8 cellular contexts compared by ENCODE assay signal in the genomic region with DNA sequence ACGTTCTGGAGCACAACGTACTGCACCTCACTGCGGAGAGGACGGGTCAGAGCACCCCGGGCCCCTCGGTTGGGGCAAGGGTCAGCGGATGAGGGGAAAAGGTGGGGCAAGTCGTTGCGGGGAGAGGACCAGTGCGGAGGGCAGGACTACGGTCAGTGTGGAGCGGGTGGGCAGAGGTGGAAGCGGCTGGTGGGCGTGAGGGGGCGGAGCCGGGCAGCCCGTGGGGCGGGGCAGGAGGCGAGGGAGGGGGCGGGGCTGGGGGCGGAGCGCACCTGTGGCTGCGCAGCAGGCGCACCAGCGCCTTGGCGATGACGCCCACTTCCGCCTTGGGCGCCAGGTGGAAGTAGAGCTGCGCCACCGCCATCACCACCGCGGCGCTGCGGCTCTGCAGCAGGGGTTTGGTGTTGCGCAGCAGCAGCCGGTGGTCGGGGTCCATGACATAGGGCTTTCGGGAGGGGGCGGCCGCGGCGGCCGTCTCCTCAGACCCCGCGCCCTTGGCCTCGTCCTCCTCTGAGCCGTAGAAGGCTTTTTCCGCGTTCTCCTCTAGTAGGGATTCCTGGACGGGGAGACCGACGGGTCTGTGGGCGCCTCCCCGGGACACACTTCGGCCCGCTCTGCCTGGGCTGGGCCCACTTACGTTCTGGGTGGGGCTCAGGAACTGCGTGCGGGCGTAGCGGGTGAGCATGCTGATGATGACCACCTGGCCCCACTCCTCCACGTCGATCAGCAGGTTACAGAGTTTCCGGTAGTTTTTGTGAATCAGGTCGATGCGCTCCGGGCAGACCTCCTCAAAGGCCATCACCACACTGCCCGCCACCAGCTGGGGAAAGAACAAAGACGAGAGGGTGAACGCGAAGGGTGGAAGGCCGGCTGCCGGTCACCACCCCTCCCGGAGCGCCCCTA. TPM values are rescaled to one million over a fixed set of nuclear protein-coding genes. Genes with fewer than 3 reads are reported as not detected.
A peak's percentile ranks its signal among the peaks of the same experiment; 100 is the strongest.
DNase-seq lines count a peak whose midpoint lies in the region; ATAC-seq, FAIRE-seq and TF ChIP-seq lines count a peak whose summit lies in the region.

No MANE protein-coding gene starts in this region.

- no peak for TF ChIP-seq POLR2A in H54 (IDR thresholded peaks at IDR 0.05; ENCODE audit: low read depth, low read length)

- H3K9me3 Mint-ChIP-seq in MCF 10A (ENCODE audit: unreplicated experiment) (no peaks in the 10 kb centered on the region), naive B cell (peaks cover 0 to 6% (median 2%) of the 10 kb centered on the region in 7 donors)

- ATAC-seq in HG03460 (IDR thresholded peaks at IDR 0.05; ENCODE audit: unreplicated experiment) (peak; percentile 90), naive B cell (ENCODE audit: low read depth in 2 of 2) (peak; percentile 95 to 97)

- CTCF ChIA-PET in MCF 10A (lab: Yijun Ruan, JAX) = interaction anchor here (0.5 to 0.9 kb wide), 4 partner anchors 70 to 1414 kb away, joined by 3 to 4 read pairs (median 3); no protein-coding TSS in a partner anchor

- intact Hi-C loops in MCF 10A (cut with micrococcal nuclease) = loop anchor here (1.0 kb wide), 1 partner anchor 152 kb away; no protein-coding TSS in a partner anchor

- DNase-seq in NCI-H2029 (lab: John Stamatoyannopoulos, UW) (peak; percentile 70), NCI-H2029 treated with DMSO at 0.1 percent for 48 hours (lab: John Stamatoyannopoulos, UW) (no peak), T-helper 22 cell (ENCODE audit: low read depth) (peak; percentile 64), MCF 10A (ENCODE audit: unreplicated experiment) (peak; percentile 58), naive B cell (peak; percentile 68), H54 (ENCODE audit: insufficient read length, low spot score) (no peak)
- peak; percentile 71 to 86 (median 81) for DNase-seq in stimulated activated naive CD4-positive, alpha-beta T cell (lab: John Stamatoyannopoulos, UW)

- H3K27ac Mint-ChIP-seq in MCF 10A (ENCODE audit: low read depth, unreplicated experiment) = peak overlapping the region; percentile 80
- H3K27ac Mint-ChIP-seq in naive B cell = peak overlapping the region; percentile 48 to 93 (median 84)

- no peaks in the 10 kb centered on the region for H3K36me3 Mint-ChIP-seq in MCF 10A (ENCODE audit: insufficient read depth, unreplicated experiment)
- no peaks in the 10 kb centered on the region for H3K36me3 Mint-ChIP-seq in naive B cell

- H3K4me1 Mint-ChIP-seq in MCF 10A (ENCODE audit: insufficient read depth, unreplicated experiment) (no peaks in the 10 kb centered on the region), naive B cell (peaks cover 9 to 14% (median 11%) of the 10 kb centered on the region in 3 donors)

- H3K27me3 Mint-ChIP-seq in MCF 10A (ENCODE audit: insufficient read depth, unreplicated experiment) (peaks cover 14% of the 10 kb centered on the region), naive B cell (peaks cover 19 to 64% (median 23%) of the 10 kb centered on the region in 3 donors)

- TF ChIP-seq CTCF in MCF 10A (IDR thresholded peaks at IDR 0.05; ENCODE audit: unreplicated experiment) = peak; percentile 18

- TSS peak; percentile 81 for BruUV-seq in MCF 10A (replicated peaks; lab: Mats Ljungman, UMichigan)

- POLR2A ChIA-PET in MCF 10A (lab: Yijun Ruan, JAX) = interaction anchor here (0.5 to 3.1 kb wide), 12 partner anchors 8 to 153 kb away, joined by 3 to 16 read pairs (median 4); partner anchors contain the start of genes RPS17 and WHAMM

- FAIRE-seq in H54 (lab: Jason Lieb, UNC) = no peak

- H3K4me3 Mint-ChIP-seq in MCF 10A (ENCODE audit: unreplicated experiment) (peak overlapping the region; percentile 77), naive B cell (peak overlapping the region; percentile 80 to 94 (median 91))

RNA-seq across cellular contexts. Expression of gene AP3B2, which starts 29.2 kb away (rescaled TPM):
- total RNA-seq in MCF 10A (2022) = 6.1 and 7.5 TPM in 2 replicates
- under 1 TPM in 1 of 6 donors, not detected in 5; 0.30 TPM for polyA plus RNA-seq in naive B cell (ENCODE audit: low read depth in 6 of 6)

RNA-seq across cellular contexts. Expression of gene CPEB1, which starts 33.3 kb away (rescaled TPM):
- not detected in 2 replicates for total RNA-seq in MCF 10A (2022)
- polyA plus RNA-seq in naive B cell (ENCODE audit: low read depth in 6 of 6) = under 1 TPM in 2 of 6 donors, not detected in 4; 0.09 to 0.24 TPM

Comparison
In these comparisons a context has a peak if more than half of its experiments do, and no peak if none do; other contexts are left out.
1. DNase-seq: peak in NCI-H2029 (single experiment), T-helper 22 cell (single experiment), MCF 10A (single experiment), naive B cell (single experiment) and stimulated activated naive CD4-positive, alpha-beta T cell (6 of 6); none in NCI-H2029 treated with DMSO at 0.1 percent for 48 hours (single experiment) and H54 (single experiment).